Comparison of ENCODE assay signal across 1 cellular context in genomic region chr6:158231551-158232444, GRCh38.
TF ChIP-seq lines count a peak whose summit lies in the region.

No MANE protein-coding gene starts in this region.

TF ChIP-seq in HepG2, 621 proteins besides CTCF, POLR2A, EP300 and RAD21 (continued from another document and continues in another):
- no peak for TF ChIP-seq KIAA2018 (CRISPR knock-in tag; IDR thresholded peaks at IDR 0.05; ENCODE audit: borderline replicate concordance)
- no peak for TF ChIP-seq MAFK (conservative IDR thresholded peaks at IDR 0.05 in 1 of 2, IDR thresholded peaks at IDR 0.05 in 1 of 2; ENCODE audit: low read length in 2 of 2)
- TF ChIP-seq HDAC6 (IDR thresholded peaks at IDR 0.05; ENCODE audit: low read depth, low read length): no peak
- TF ChIP-seq SAFB2 (CRISPR knock-in tag; IDR thresholded peaks at IDR 0.05; ENCODE audit: borderline replicate concordance, low read depth): no peak
- peak; percentile 90 for TF ChIP-seq UBTF (CRISPR knock-in tag; IDR thresholded peaks at IDR 0.05)
- TF ChIP-seq ZNF121 (CRISPR knock-in tag; IDR thresholded peaks at IDR 0.05): no peak
- TF ChIP-seq ZNF839 (CRISPR knock-in tag; IDR thresholded peaks at IDR 0.05; ENCODE audit: borderline replicate concordance): no peak
- TF ChIP-seq THAP11 (CRISPR knock-in tag; IDR thresholded peaks at IDR 0.05): no peak; the same call in 1 of the 2 replicates
- TF ChIP-seq KAT2B (IDR thresholded peaks at IDR 0.05; ENCODE audit: borderline replicate concordance, low read depth, low read length): no peak
- 0 out of 2 replicates have a peak, but pooled peaks have one; percentile 16 for TF ChIP-seq ZSCAN9 (CRISPR knock-in tag; IDR thresholded peaks at IDR 0.05; ENCODE audit: borderline replicate concordance)
- TF ChIP-seq RFX3 (CRISPR knock-in tag; IDR thresholded peaks at IDR 0.05): no peak
- TF ChIP-seq CBX2 (IDR thresholded peaks at IDR 0.05; ENCODE audit: low read depth, low read length): no peak
- no peak for TF ChIP-seq CBX2 (CRISPR knock-in tag; IDR thresholded peaks at IDR 0.05; ENCODE audit: low read depth)
- TF ChIP-seq MXD1 (CRISPR knock-in tag; IDR thresholded peaks at IDR 0.05): peak; percentile 66; the same call in 1 of the 2 replicates
- TF ChIP-seq CHCHD3 (CRISPR knock-in tag; IDR thresholded peaks at IDR 0.05): no peak
- TF ChIP-seq ZNF576 (CRISPR knock-in tag; IDR thresholded peaks at IDR 0.05): no peak
- no peak for TF ChIP-seq ZNF552 (CRISPR knock-in tag; IDR thresholded peaks at IDR 0.05; ENCODE audit: borderline replicate concordance)
- no peak for TF ChIP-seq RFX5 (IDR thresholded peaks at IDR 0.05; ENCODE audit: low read depth, low read length)
- peak; percentile 43; the same call in 1 of the 2 replicates for TF ChIP-seq ZNF788 (CRISPR knock-in tag; IDR thresholded peaks at IDR 0.05; ENCODE audit: borderline replicate concordance)
- TF ChIP-seq ZBTB46 (CRISPR knock-in tag; IDR thresholded peaks at IDR 0.05; ENCODE audit: borderline replicate concordance): no peak
- TF ChIP-seq USF2 (IDR thresholded peaks at IDR 0.05; ENCODE audit: low read depth, low read length): peak; percentile 88
- TF ChIP-seq USF2 (CRISPR knock-in tag; IDR thresholded peaks at IDR 0.05; ENCODE audit: borderline replicate concordance): 0 out of 2 replicates have a peak, but pooled peaks have one; percentile 52
- TF ChIP-seq CSRNP1 (CRISPR knock-in tag; IDR thresholded peaks at IDR 0.05): no peak
- peak; percentile 75; the same call in 1 of the 2 replicates for TF ChIP-seq ZNF446 (CRISPR knock-in tag; IDR thresholded peaks at IDR 0.05)
- TF ChIP-seq YY1 (IDR thresholded peaks at IDR 0.05; ENCODE audit: insufficient read depth, insufficient replicate concordance, low read depth, low read length): peak; percentile 60
- TF ChIP-seq NFE2L2 (IDR thresholded peaks at IDR 0.05; ENCODE audit: low read length): no peak
- peak; percentile 16; the same call in 1 of the 2 replicates for TF ChIP-seq BRD4 (CRISPR knock-in tag; IDR thresholded peaks at IDR 0.05)
- TF ChIP-seq ARID2 (CRISPR knock-in tag; IDR thresholded peaks at IDR 0.05; ENCODE audit: borderline replicate concordance): no peak
- TF ChIP-seq HOMEZ (CRISPR knock-in tag; IDR thresholded peaks at IDR 0.05; ENCODE audit: low read depth): no peak
- no peak for TF ChIP-seq MYNN (CRISPR knock-in tag; IDR thresholded peaks at IDR 0.05; ENCODE audit: low read depth)
- TF ChIP-seq DBP (CRISPR knock-in tag; IDR thresholded peaks at IDR 0.05; ENCODE audit: not compliant biosample characterization): no peak
- no peak for TF ChIP-seq ZNF281 (CRISPR knock-in tag; IDR thresholded peaks at IDR 0.05; ENCODE audit: borderline replicate concordance)
- no peak for TF ChIP-seq POLR2AphosphoS2 (IDR thresholded peaks at IDR 0.05; ENCODE audit: low read depth, low read length)
- peak; percentile 80; the same call in 1 of the 2 replicates for TF ChIP-seq ZNF44 (CRISPR knock-in tag; IDR thresholded peaks at IDR 0.05)
- TF ChIP-seq ETV6 (CRISPR knock-in tag; conservative IDR thresholded peaks at IDR 0.05): no peak
